Comparison of ENCODE assay signal across 21 cellular contexts in genomic region chr6:37520926-37521325, GRCh38. TPM values are rescaled to one million over a fixed set of nuclear protein-coding genes. Genes with fewer than 3 reads are reported as not detected.
DNase-seq lines count a peak whose midpoint lies in the region; ATAC-seq, FAIRE-seq and TF ChIP-seq lines count a peak whose summit lies in the region.
"Had no signal": no experiment of that assay in that cellular context is flagged by ENCODE, and none has a peak within 500 bp of the region (broad histone marks: within the 10 kb centered on the region; RNA-seq: fewer than 3 reads in every experiment).

No MANE protein-coding gene starts in this region.

- no peak for TF ChIP-seq CTCF in activated CD8-positive, alpha-beta T cell treated with anti-CD3 and anti-CD28 coated beads for 36 hours (IDR thresholded peaks at IDR 0.05)
- no peak for TF ChIP-seq CTCF in heart right ventricle (IDR thresholded peaks at IDR 0.05)

- CTCF ChIA-PET in activated CD8-positive, alpha-beta T cell treated with anti-CD3 and anti-CD28 coated beads for 36 hours (lab: Charles Lee): no interaction called here
- CTCF ChIA-PET in activated CD8-positive, alpha-beta T cell treated with anti-CD3 and anti-CD28 coated beads, Interleukin-2, amount 10 ng/mL, durations not matched to agents 7 days and 5 days (lab: Charles Lee): no interaction called here

- intact Hi-C loops in activated CD8-positive, alpha-beta T cell treated with anti-CD3 and anti-CD28 coated beads for 36 hours (cut with micrococcal nuclease): no loop called here
- intact Hi-C loops in heart right ventricle (cut with DNase I): no loop called here

- H3K36me3 Mint-ChIP-seq in activated CD8-positive, alpha-beta T cell treated with anti-CD3 and anti-CD28 coated beads for 36 hours (ENCODE audit: low read depth): peaks cover 13% of the 10 kb centered on the region
- H3K36me3 Mint-ChIP-seq in activated CD8-positive, alpha-beta T cell treated with anti-CD3 and anti-CD28 coated beads, Interleukin-2, amount 10 ng/mL, durations not matched to agents 7 days and 5 days (ENCODE audit: low read depth): peaks cover 6% of the 10 kb centered on the region
- peaks cover 21% of the 10 kb centered on the region for H3K36me3 Mint-ChIP-seq in central memory CD8-positive, alpha-beta T cell (ENCODE audit: insufficient read depth)
- H3K36me3 Mint-ChIP-seq in stimulated activated memory B cell treated with anti-CD40 and anti-IgM and Interleukin-4, amounts not matched to agents 10 μg/mL and 1 μg/mL and 100 μg/mL, for 72 hours: no peaks in the 10 kb centered on the region

- H3K9me3 ChIP-seq in heart right ventricle: no peaks in the 10 kb centered on the region
- H3K9me3 ChIP-seq: Caco-2, SK-N-SH had no signal

- peaks cover 78% of the 10 kb centered on the region for H3K4me1 Mint-ChIP-seq in activated CD8-positive, alpha-beta T cell treated with anti-CD3 and anti-CD28 coated beads for 36 hours (ENCODE audit: low read depth)
- peaks cover 56% of the 10 kb centered on the region for H3K4me1 Mint-ChIP-seq in activated CD8-positive, alpha-beta T cell treated with anti-CD3 and anti-CD28 coated beads, Interleukin-2, amount 10 ng/mL, durations not matched to agents 7 days and 5 days (ENCODE audit: low read depth)
- peaks cover 71% of the 10 kb centered on the region for H3K4me1 Mint-ChIP-seq in central memory CD8-positive, alpha-beta T cell
- peaks cover 57% of the 10 kb centered on the region for H3K4me1 Mint-ChIP-seq in stimulated activated memory B cell treated with anti-CD40 and anti-IgM and Interleukin-4, amounts not matched to agents 10 μg/mL and 1 μg/mL and 100 μg/mL, for 72 hours

- H3K4me3 ChIP-seq in heart right ventricle: no peak overlapping the region

- peaks cover 4% of the 10 kb centered on the region for H3K9me3 Mint-ChIP-seq in activated CD8-positive, alpha-beta T cell treated with anti-CD3 and anti-CD28 coated beads for 36 hours
- no peaks in the 10 kb centered on the region for H3K9me3 Mint-ChIP-seq in activated CD8-positive, alpha-beta T cell treated with anti-CD3 and anti-CD28 coated beads, Interleukin-2, amount 10 ng/mL, durations not matched to agents 7 days and 5 days (ENCODE audit: insufficient read depth)
- H3K9me3 Mint-ChIP-seq in central memory CD8-positive, alpha-beta T cell: peaks cover 5% of the 10 kb centered on the region
- peaks cover 3% of the 10 kb centered on the region for H3K9me3 Mint-ChIP-seq in stimulated activated memory B cell treated with anti-CD40 and anti-IgM and Interleukin-4, amounts not matched to agents 10 μg/mL and 1 μg/mL and 100 μg/mL, for 72 hours

- DNase-seq in activated CD8-positive, alpha-beta T cell treated with anti-CD3 and anti-CD28 coated beads for 36 hours: no peak
- no peak for DNase-seq in activated CD8-positive, alpha-beta T cell treated with anti-CD3 and anti-CD28 coated beads, Interleukin-2, amount 10 ng/mL, durations not matched to agents 7 days and 5 days
- DNase-seq in MV-4-11 (lab: John Stamatoyannopoulos, UW) (peak; percentile 63), GM19239 (ENCODE audit: insufficient read length, low spot score) (no peak), heart right ventricle (no peak), DMS 273 (lab: John Stamatoyannopoulos, UW; ENCODE audit: unreplicated experiment) (no peak)
- no peak for DNase-seq in central memory CD8-positive, alpha-beta T cell (ENCODE audit: low spot score in 2 of 2)
- DNase-seq: Caco-2, GOT3, NCI-H1417 treated with DMSO at 0.1 percent for 48 hours, NCI-H2029 treated with DMSO at 0.1 percent for 48 hours, NCI-H510A treated with DMSO at 0.1 percent for 48 hours, NCI-H82, Right ventricle myocardium superior, SK-N-SH had no signal

- no peak overlapping the region for H3K4me3 Mint-ChIP-seq in activated CD8-positive, alpha-beta T cell treated with anti-CD3 and anti-CD28 coated beads for 36 hours
- no peak overlapping the region for H3K4me3 Mint-ChIP-seq in activated CD8-positive, alpha-beta T cell treated with anti-CD3 and anti-CD28 coated beads, Interleukin-2, amount 10 ng/mL, durations not matched to agents 7 days and 5 days
- H3K4me3 Mint-ChIP-seq in central memory CD8-positive, alpha-beta T cell: no peak overlapping the region
- no peak overlapping the region for H3K4me3 Mint-ChIP-seq in stimulated activated memory B cell treated with anti-CD40 and anti-IgM and Interleukin-4, amounts not matched to agents 10 μg/mL and 1 μg/mL and 100 μg/mL, for 72 hours

- H3K27me3 Mint-ChIP-seq in activated CD8-positive, alpha-beta T cell treated with anti-CD3 and anti-CD28 coated beads for 36 hours: no peaks in the 10 kb centered on the region
- no peaks in the 10 kb centered on the region for H3K27me3 Mint-ChIP-seq in activated CD8-positive, alpha-beta T cell treated with anti-CD3 and anti-CD28 coated beads, Interleukin-2, amount 10 ng/mL, durations not matched to agents 7 days and 5 days (ENCODE audit: low read depth)
- no peaks in the 10 kb centered on the region for H3K27me3 Mint-ChIP-seq in central memory CD8-positive, alpha-beta T cell
- no peaks in the 10 kb centered on the region for H3K27me3 Mint-ChIP-seq in stimulated activated memory B cell treated with anti-CD40 and anti-IgM and Interleukin-4, amounts not matched to agents 10 μg/mL and 1 μg/mL and 100 μg/mL, for 72 hours

- WGBS in heart right ventricle, 2 donors: 56 to 78% methylated on average over 6 of the region's 6 CpGs

- H3K27ac Mint-ChIP-seq in activated CD8-positive, alpha-beta T cell treated with anti-CD3 and anti-CD28 coated beads for 36 hours: peak overlapping the region; percentile 67
- no peak overlapping the region for H3K27ac Mint-ChIP-seq in activated CD8-positive, alpha-beta T cell treated with anti-CD3 and anti-CD28 coated beads, Interleukin-2, amount 10 ng/mL, durations not matched to agents 7 days and 5 days
- H3K27ac Mint-ChIP-seq in central memory CD8-positive, alpha-beta T cell (ENCODE audit: low read depth): peak overlapping the region; percentile 57
- peak overlapping the region; percentile 79 for H3K27ac Mint-ChIP-seq in stimulated activated memory B cell treated with anti-CD40 and anti-IgM and Interleukin-4, amounts not matched to agents 10 μg/mL and 1 μg/mL and 100 μg/mL, for 72 hours

- peaks cover 0 to 37% (median 20%) of the 10 kb centered on the region in 7 donors for H3K27me3 ChIP-seq in heart right ventricle

- FAIRE-seq in GM19239 (lab: Jason Lieb, UNC): no peak
- FAIRE-seq: A204.1, HTR-8/SVneo, RCC 7860 had no signal

- H3K36me3 ChIP-seq in heart right ventricle: no peaks in the 10 kb centered on the region

- ATAC-seq in activated CD8-positive, alpha-beta T cell treated with anti-CD3 and anti-CD28 coated beads for 36 hours: no peak
- ATAC-seq in activated CD8-positive, alpha-beta T cell treated with anti-CD3 and anti-CD28 coated beads, Interleukin-2, amount 10 ng/mL, durations not matched to agents 7 days and 5 days: no peak
- ATAC-seq in central memory CD8-positive, alpha-beta T cell (replicated peaks; ENCODE audit: extremely low read depth, poor library complexity, severe bottlenecking): no peak
- ATAC-seq in stimulated activated memory B cell treated with anti-CD40 and anti-IgM and Interleukin-4, amounts not matched to agents 10 μg/mL and 1 μg/mL and 100 μg/mL, for 72 hours: no peak
- no peak for ATAC-seq in heart right ventricle

- H3K4me1 ChIP-seq in heart right ventricle: peaks cover 0 to 7% (median 4%) of the 10 kb centered on the region in 9 donors

- H3K27ac ChIP-seq in heart right ventricle: no peak overlapping the region
- H3K27ac ChIP-seq: C4-2B, HL-60 had no signal

- POLR2A ChIA-PET in activated CD8-positive, alpha-beta T cell treated with anti-CD3 and anti-CD28 coated beads for 36 hours (lab: Charles Lee): interaction anchor here (1.3 kb wide), 1 partner anchor 10 kb away, joined by 3 read pairs; no protein-coding TSS in a partner anchor
- POLR2A ChIA-PET in activated CD8-positive, alpha-beta T cell treated with anti-CD3 and anti-CD28 coated beads, Interleukin-2, amount 10 ng/mL, durations not matched to agents 7 days and 5 days (lab: Charles Lee): no interaction called here

RNA-seq across cellular contexts. Expression of gene CCDC167, which starts 21.2 kb away (rescaled TPM):
- 10 to 100 TPM; 63.7 to 68.1 TPM for total RNA-seq in activated CD8-positive, alpha-beta T cell treated with anti-CD3 and anti-CD28 coated beads for 36 hours
- 10 to 100 TPM; 64.0 to 69.4 TPM for total RNA-seq in activated CD8-positive, alpha-beta T cell treated with anti-CD3 and anti-CD28 coated beads, Interleukin-2, amount 10 ng/mL, durations not matched to agents 7 days and 5 days
- 10 to 100 TPM; 17.5 to 34.7 (median 24.1) TPM for total RNA-seq in heart right ventricle
- 100 to 1,000 TPM in 1 of 2 donors, 10 to 100 TPM in 1; 25.3 to 103 TPM for polyA plus RNA-seq in heart right ventricle
